ENCODE assay signal across 9 cellular contexts in the genomic region with DNA sequence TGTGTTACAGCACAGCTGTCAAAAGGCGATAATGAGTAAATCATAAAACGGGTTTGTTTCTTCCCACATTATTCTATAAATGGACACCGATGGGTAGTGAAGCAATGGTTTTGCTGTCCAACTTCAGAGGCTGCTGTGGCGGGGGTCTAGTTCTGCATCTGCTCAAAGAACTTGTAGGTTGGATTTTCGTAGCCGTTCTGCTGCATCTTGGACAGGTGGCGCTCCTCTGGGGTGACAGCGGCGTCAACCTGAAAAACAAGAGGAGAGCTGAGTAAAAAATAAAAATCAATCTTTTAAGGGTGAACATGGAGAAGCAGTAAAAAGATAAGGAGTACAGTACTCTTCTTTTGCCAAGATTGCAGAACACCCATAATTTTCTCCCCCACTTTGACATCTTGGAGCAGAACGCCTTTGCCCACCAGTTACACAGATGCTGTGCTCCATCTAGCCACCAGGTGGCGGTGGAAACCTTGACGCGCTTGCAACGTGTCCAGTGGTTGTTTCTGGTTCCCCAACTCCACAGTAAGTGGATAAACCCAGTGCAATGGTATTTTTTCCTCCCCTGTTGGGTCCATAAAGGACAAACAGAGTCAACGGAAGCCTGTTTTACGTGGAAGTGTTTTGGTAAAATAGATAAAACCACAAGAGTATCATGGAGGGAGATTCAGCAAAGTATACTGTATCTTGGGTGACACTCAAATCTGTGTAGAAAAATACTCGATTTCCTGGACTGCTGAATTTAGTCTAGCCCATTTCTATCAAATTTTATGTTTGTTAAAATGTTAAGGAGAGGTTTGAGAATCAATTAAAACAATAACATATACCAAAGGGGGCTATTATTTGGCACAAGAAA.
A peak's percentile ranks its signal among the peaks of the same experiment; 100 is the strongest.
DNase-seq lines count a peak whose midpoint lies in the region; ATAC-seq lines count a peak whose summit lies in the region.
"Had no signal": no experiment of that assay in that cellular context is flagged by ENCODE, and none has a peak within 500 bp of the region (broad histone marks: within the 10 kb centered on the region; RNA-seq: fewer than 3 reads in every experiment).

No MANE protein-coding gene starts in this region.

- H3K27me3 ChIP-seq in CD4-positive, alpha-beta memory T cell (ENCODE audit: insufficient read depth, low read length), result no peaks in the 10 kb centered on the region
- no peaks in the 10 kb centered on the region for H3K27me3 ChIP-seq in effector memory CD4-positive, alpha-beta T cell (replicated peaks; ENCODE audit: control insufficient read depth, insufficient read depth, low read length, poor library complexity, severe bottlenecking)

- H3K36me3 ChIP-seq in CD4-positive, alpha-beta memory T cell (ENCODE audit: insufficient read depth, low read length), result no peaks in the 10 kb centered on the region
- no peaks in the 10 kb centered on the region for H3K36me3 ChIP-seq in effector memory CD4-positive, alpha-beta T cell (ENCODE audit: control insufficient read depth, insufficient read depth, low read length)

- peak; percentile 42 to 56 (median 48) for DNase-seq in CD4-positive, alpha-beta memory T cell
- DNase-seq in GM19238 (ENCODE audit: insufficient read length, low spot score) (peak; percentile 52), NCI-H748 treated with DMSO at 0.1 percent for 48 hours (lab: John Stamatoyannopoulos, UW) (peak; percentile 31), midbrain (lab: John Stamatoyannopoulos, UW) (peak; percentile 79)
- DNase-seq in activated CD4-positive, alpha-beta memory T cell treated with anti-CD3 and anti-CD28 coated beads for 36 hours, result peak; percentile 71
- DNase-seq in effector memory CD4-positive, alpha-beta T cell, result peak in 2 of 3 donors; percentile 1 to 30
- DNase-seq in stimulated activated CD8-positive, alpha-beta memory T cell treated with anti-CD3 and anti-CD28 coated beads, Interleukin-7, amount 100 ng/mL, for 4 hours (ENCODE audit: low read depth in 2 of 2), result peak; percentile 13 to 17

- H3K27me3 Mint-ChIP-seq in CD4-positive, alpha-beta memory T cell, result no peaks in the 10 kb centered on the region
- H3K27me3 Mint-ChIP-seq in activated CD4-positive, alpha-beta memory T cell treated with anti-CD3 and anti-CD28 coated beads for 36 hours, result no peaks in the 10 kb centered on the region
- H3K27me3 Mint-ChIP-seq: activated naive CD4-positive, alpha-beta T cell treated with anti-CD3 and anti-CD28 coated beads, Interleukin-2, amount 50 U/mL, for 24 hours had no signal

- H3K9me3 Mint-ChIP-seq in CD4-positive, alpha-beta memory T cell, result no peaks in the 10 kb centered on the region
- no peaks in the 10 kb centered on the region for H3K9me3 Mint-ChIP-seq in activated CD4-positive, alpha-beta memory T cell treated with anti-CD3 and anti-CD28 coated beads for 36 hours
- H3K9me3 Mint-ChIP-seq: activated naive CD4-positive, alpha-beta T cell treated with anti-CD3 and anti-CD28 coated beads, Interleukin-2, amount 50 U/mL, for 24 hours had no signal

- H3K9me3 ChIP-seq in CD4-positive, alpha-beta memory T cell (ENCODE audit: control insufficient read depth in 1 of 2, low read length in 2 of 2), result no peaks in the 10 kb centered on the region
- no peaks in the 10 kb centered on the region for H3K9me3 ChIP-seq in effector memory CD4-positive, alpha-beta T cell (ENCODE audit: control insufficient read depth, low read length)

- intact Hi-C loops in CD4-positive, alpha-beta memory T cell (cut with micrococcal nuclease), result loop anchor here (1.0 kb wide), 3 partner anchors 273 to 836 kb away; partner anchors contain the start of gene APP
- intact Hi-C loops in activated CD4-positive, alpha-beta memory T cell treated with anti-CD3 and anti-CD28 coated beads for 36 hours (cut with micrococcal nuclease), result loop anchor here (1.0 kb wide), 2 partner anchors 289 to 836 kb away; partner anchors contain the start of gene APP

- H3K27ac Mint-ChIP-seq in CD4-positive, alpha-beta memory T cell, result no peak overlapping the region
- no peak overlapping the region for H3K27ac Mint-ChIP-seq in activated CD4-positive, alpha-beta memory T cell treated with anti-CD3 and anti-CD28 coated beads for 36 hours
- H3K27ac Mint-ChIP-seq: activated naive CD4-positive, alpha-beta T cell treated with anti-CD3 and anti-CD28 coated beads, Interleukin-2, amount 50 U/mL, for 24 hours had no signal

- CTCF ChIA-PET in CD4-positive, alpha-beta memory T cell (lab: Charles Lee; ENCODE audit: partially characterized antibody), result interaction anchor here (1.0 to 2.6 kb wide), 12 partner anchors 12 to 836 kb away, joined by 3 to 9 read pairs (median 4); partner anchors contain the start of gene APP
- CTCF ChIA-PET in activated CD4-positive, alpha-beta memory T cell treated with anti-CD3 and anti-CD28 coated beads for 36 hours (lab: Charles Lee), result interaction anchor here (0.6 to 3.4 kb wide), 9 partner anchors 9 to 836 kb away, joined by 3 to 17 read pairs (median 5); partner anchors contain the start of gene APP

- no peaks in the 10 kb centered on the region for H3K4me1 Mint-ChIP-seq in CD4-positive, alpha-beta memory T cell
- H3K4me1 Mint-ChIP-seq in activated CD4-positive, alpha-beta memory T cell treated with anti-CD3 and anti-CD28 coated beads for 36 hours (ENCODE audit: low read depth), result no peaks in the 10 kb centered on the region
- H3K4me1 Mint-ChIP-seq: activated naive CD4-positive, alpha-beta T cell treated with anti-CD3 and anti-CD28 coated beads, Interleukin-2, amount 50 U/mL, for 24 hours had no signal

- ATAC-seq in HG03175 (IDR thresholded peaks at IDR 0.05; ENCODE audit: unreplicated experiment), result peak; percentile 87

- no peak overlapping the region for H3K4me3 ChIP-seq in CD4-positive, alpha-beta memory T cell (ENCODE audit: low read length in 2 of 2)
- H3K4me3 ChIP-seq in effector memory CD4-positive, alpha-beta T cell (ENCODE audit: insufficient read depth, low read depth, low read length, poor library complexity, severe bottlenecking), result no peak overlapping the region

- POLR2A ChIA-PET in CD4-positive, alpha-beta memory T cell (lab: Charles Lee; ENCODE audit: partially characterized antibody), result no interaction called here
- POLR2A ChIA-PET in activated CD4-positive, alpha-beta memory T cell treated with anti-CD3 and anti-CD28 coated beads for 36 hours (lab: Charles Lee), result no interaction called here

- H3K36me3 Mint-ChIP-seq in CD4-positive, alpha-beta memory T cell, result peaks cover 0 to 3% of the 10 kb centered on the region in 2 donors
- no peaks in the 10 kb centered on the region for H3K36me3 Mint-ChIP-seq in activated CD4-positive, alpha-beta memory T cell treated with anti-CD3 and anti-CD28 coated beads for 36 hours

- no peak overlapping the region for H3K4me3 Mint-ChIP-seq in CD4-positive, alpha-beta memory T cell
- H3K4me3 Mint-ChIP-seq in activated CD4-positive, alpha-beta memory T cell treated with anti-CD3 and anti-CD28 coated beads for 36 hours, result no peak overlapping the region
- H3K4me3 Mint-ChIP-seq: activated naive CD4-positive, alpha-beta T cell treated with anti-CD3 and anti-CD28 coated beads, Interleukin-2, amount 50 U/mL, for 24 hours had no signal

- H3K27ac ChIP-seq in CD4-positive, alpha-beta memory T cell (ENCODE audit: low read depth, low read length), result no peak overlapping the region
- H3K27ac ChIP-seq in effector memory CD4-positive, alpha-beta T cell (ENCODE audit: insufficient read depth, low read length, poor library complexity, severe bottlenecking), result no peak overlapping the region

- no peaks in the 10 kb centered on the region for H3K4me1 ChIP-seq in CD4-positive, alpha-beta memory T cell (ENCODE audit: insufficient read depth, low read length)
- no peaks in the 10 kb centered on the region for H3K4me1 ChIP-seq in effector memory CD4-positive, alpha-beta T cell (ENCODE audit: control insufficient read depth, insufficient read depth, low read length, poor library complexity, severe bottlenecking)

Comparison
In these comparisons a context has a peak if more than half of its experiments do, and no peak if none do; other contexts are left out.
1. DNase-seq: peak in every context shown above with its lines; median percentile 79 in midbrain; 71 in activated CD4-positive, alpha-beta memory T cell treated with anti-CD3 and anti-CD28 coated beads for 36 hours; 52 in GM19238; 48 in CD4-positive, alpha-beta memory T cell; 31 in NCI-H748 treated with DMSO at 0.1 percent for 48 hours; 16 in effector memory CD4-positive, alpha-beta T cell; 15 in stimulated activated CD8-positive, alpha-beta memory T cell treated with anti-CD3 and anti-CD28 coated beads, Interleukin-7, amount 100 ng/mL, for 4 hours.